15 cellular contexts compared by ENCODE assay signal in genomic region chr10:90859321-90859751, GRCh38. TPM values are rescaled to one million over a fixed set of nuclear protein-coding genes. Genes with fewer than 3 reads are reported as not detected.
DNase-seq lines count a peak whose midpoint lies in the region; ATAC-seq lines count a peak whose summit lies in the region.
"Had no signal": no experiment of that assay in that cellular context is flagged by ENCODE, and none has a peak within 500 bp of the region (broad histone marks: within the 10 kb centered on the region; RNA-seq: fewer than 3 reads in every experiment).

No MANE protein-coding gene starts in this region.

- peaks cover 5% of the 10 kb centered on the region; the same call in 1 of the 2 replicates for H3K36me3 ChIP-seq in SJSA1

- H3K9me3 ChIP-seq in SJSA1 (replicated peaks): peaks cover 4% of the 10 kb centered on the region; the same call in 1 of the 2 replicates
- H3K9me3 ChIP-seq: testis had no signal

- peaks cover 62% of the 10 kb centered on the region for H3K27me3 Mint-ChIP-seq in activated naive CD8-positive, alpha-beta T cell treated with anti-CD3 and anti-CD28 coated beads, Interleukin-2, amount 50 U/mL, for 24 hours
- H3K27me3 Mint-ChIP-seq in activated naive CD8-positive, alpha-beta T cell treated with anti-CD3 and anti-CD28 coated beads for 36 hours: peaks cover 75% of the 10 kb centered on the region
- H3K27me3 Mint-ChIP-seq in stimulated activated naive CD8-positive, alpha-beta T cell treated with anti-CD3 and anti-CD28 coated beads, Interleukin-15, amount 100 ng/mL, for 72 hours: peaks cover 87% of the 10 kb centered on the region

- H3K27me3 ChIP-seq in SJSA1 (replicated peaks): peaks cover 18% of the 10 kb centered on the region
- H3K27me3 ChIP-seq: testis had no signal

- no peak overlapping the region for H3K27ac Mint-ChIP-seq in activated naive CD8-positive, alpha-beta T cell treated with anti-CD3 and anti-CD28 coated beads, Interleukin-2, amount 50 U/mL, for 24 hours
- no peak overlapping the region for H3K27ac Mint-ChIP-seq in activated naive CD8-positive, alpha-beta T cell treated with anti-CD3 and anti-CD28 coated beads for 36 hours
- H3K27ac Mint-ChIP-seq in stimulated activated naive CD8-positive, alpha-beta T cell treated with anti-CD3 and anti-CD28 coated beads, Interleukin-15, amount 100 ng/mL, for 72 hours: no peak overlapping the region

- H3K9me3 Mint-ChIP-seq in activated naive CD8-positive, alpha-beta T cell treated with anti-CD3 and anti-CD28 coated beads, Interleukin-2, amount 50 U/mL, for 24 hours: no peaks in the 10 kb centered on the region
- H3K9me3 Mint-ChIP-seq in activated naive CD8-positive, alpha-beta T cell treated with anti-CD3 and anti-CD28 coated beads for 36 hours: no peaks in the 10 kb centered on the region
- H3K9me3 Mint-ChIP-seq in stimulated activated naive CD8-positive, alpha-beta T cell treated with anti-CD3 and anti-CD28 coated beads, Interleukin-15, amount 100 ng/mL, for 72 hours: no peaks in the 10 kb centered on the region

- peaks cover 16% of the 10 kb centered on the region for H3K4me1 Mint-ChIP-seq in activated naive CD8-positive, alpha-beta T cell treated with anti-CD3 and anti-CD28 coated beads, Interleukin-2, amount 50 U/mL, for 24 hours
- peaks cover 7% of the 10 kb centered on the region for H3K4me1 Mint-ChIP-seq in activated naive CD8-positive, alpha-beta T cell treated with anti-CD3 and anti-CD28 coated beads for 36 hours
- peaks cover 15% of the 10 kb centered on the region for H3K4me1 Mint-ChIP-seq in stimulated activated naive CD8-positive, alpha-beta T cell treated with anti-CD3 and anti-CD28 coated beads, Interleukin-15, amount 100 ng/mL, for 72 hours

- peaks cover 35% of the 10 kb centered on the region for H3K4me1 ChIP-seq in SJSA1 (replicated peaks)
- H3K4me1 ChIP-seq: parathyroid adenoma, testis had no signal

- H3K4me3 ChIP-seq in SJSA1: no peak overlapping the region

- no peak for DNase-seq in activated naive CD8-positive, alpha-beta T cell treated with anti-CD3 and anti-CD28 coated beads, Interleukin-2, amount 50 U/mL, for 24 hours
- no peak for DNase-seq in activated naive CD8-positive, alpha-beta T cell treated with anti-CD3 and anti-CD28 coated beads for 36 hours
- DNase-seq in SJSA1 (ENCODE audit: low read depth in 1 of 2, low spot score in 2 of 2) (peak in 1 of 2 experiments; percentile 72), fibroblast of peridontal ligament (ENCODE audit: extremely low read depth) (peak; percentile 81), SHP77 treated with DMSO at 0.1 percent for 48 hours (lab: John Stamatoyannopoulos, UW) (no peak), OCI-M2 (lab: John Stamatoyannopoulos, UW; ENCODE audit: unreplicated experiment) (no peak)
- no peak for DNase-seq in stimulated activated naive CD8-positive, alpha-beta T cell treated with anti-CD3 and anti-CD28 coated beads, Interleukin-15, amount 100 ng/mL, for 72 hours
- DNase-seq: activated CD4-positive, CD25-positive, alpha-beta regulatory T cell treated with anti-CD3 and anti-CD28 coated beads, Interleukin-2, amount 50 U/mL, for 72 hours; activated naive CD4-positive, alpha-beta T cell treated with anti-CD3 and anti-CD28 coated beads, Interleukin-2, amount 50 U/mL, for 16 hours; H7; kidney; MM.1S; testis had no signal

- H3K4me3 Mint-ChIP-seq in activated naive CD8-positive, alpha-beta T cell treated with anti-CD3 and anti-CD28 coated beads, Interleukin-2, amount 50 U/mL, for 24 hours: no peak overlapping the region
- no peak overlapping the region for H3K4me3 Mint-ChIP-seq in activated naive CD8-positive, alpha-beta T cell treated with anti-CD3 and anti-CD28 coated beads for 36 hours
- H3K4me3 Mint-ChIP-seq in stimulated activated naive CD8-positive, alpha-beta T cell treated with anti-CD3 and anti-CD28 coated beads, Interleukin-15, amount 100 ng/mL, for 72 hours: no peak overlapping the region

- peak; percentile 63 for ATAC-seq in activated naive CD8-positive, alpha-beta T cell treated with anti-CD3 and anti-CD28 coated beads, Interleukin-2, amount 50 U/mL, for 24 hours
- peak; percentile 60 for ATAC-seq in stimulated activated naive CD8-positive, alpha-beta T cell treated with anti-CD3 and anti-CD28 coated beads, Interleukin-15, amount 100 ng/mL, for 72 hours
- ATAC-seq in GM21786 (IDR thresholded peaks at IDR 0.05; ENCODE audit: unreplicated experiment): no peak

- no peaks in the 10 kb centered on the region for H3K36me3 Mint-ChIP-seq in activated naive CD8-positive, alpha-beta T cell treated with anti-CD3 and anti-CD28 coated beads, Interleukin-2, amount 50 U/mL, for 24 hours (ENCODE audit: low read depth)
- H3K36me3 Mint-ChIP-seq in activated naive CD8-positive, alpha-beta T cell treated with anti-CD3 and anti-CD28 coated beads for 36 hours: no peaks in the 10 kb centered on the region

- peak overlapping the region; percentile 79 for H3K27ac ChIP-seq in SJSA1
- H3K27ac ChIP-seq: parathyroid adenoma had no signal

RNA-seq across cellular contexts. Expression of gene HTR7, which starts 1.5 kb away (rescaled TPM):
- total RNA-seq in activated naive CD8-positive, alpha-beta T cell treated with anti-CD3 and anti-CD28 coated beads for 36 hours: not detected
- 0.88 and 1.8 TPM in 2 replicates for total RNA-seq in SJSA1 (2014; rRNA removed; shearing (Covaris generic))

RNA-seq across cellular contexts. Expression of gene RPP30, which starts 12.4 kb away (rescaled TPM):
- 10 to 100 TPM; 81.5 to 88.0 TPM for total RNA-seq in activated naive CD8-positive, alpha-beta T cell treated with anti-CD3 and anti-CD28 coated beads for 36 hours
- 60.7 and 79.0 TPM in 2 replicates for total RNA-seq in SJSA1 (2014; rRNA removed; shearing (Covaris generic))
